Comparison of ENCODE assay signal across 1 cellular context in the genomic region with DNA sequence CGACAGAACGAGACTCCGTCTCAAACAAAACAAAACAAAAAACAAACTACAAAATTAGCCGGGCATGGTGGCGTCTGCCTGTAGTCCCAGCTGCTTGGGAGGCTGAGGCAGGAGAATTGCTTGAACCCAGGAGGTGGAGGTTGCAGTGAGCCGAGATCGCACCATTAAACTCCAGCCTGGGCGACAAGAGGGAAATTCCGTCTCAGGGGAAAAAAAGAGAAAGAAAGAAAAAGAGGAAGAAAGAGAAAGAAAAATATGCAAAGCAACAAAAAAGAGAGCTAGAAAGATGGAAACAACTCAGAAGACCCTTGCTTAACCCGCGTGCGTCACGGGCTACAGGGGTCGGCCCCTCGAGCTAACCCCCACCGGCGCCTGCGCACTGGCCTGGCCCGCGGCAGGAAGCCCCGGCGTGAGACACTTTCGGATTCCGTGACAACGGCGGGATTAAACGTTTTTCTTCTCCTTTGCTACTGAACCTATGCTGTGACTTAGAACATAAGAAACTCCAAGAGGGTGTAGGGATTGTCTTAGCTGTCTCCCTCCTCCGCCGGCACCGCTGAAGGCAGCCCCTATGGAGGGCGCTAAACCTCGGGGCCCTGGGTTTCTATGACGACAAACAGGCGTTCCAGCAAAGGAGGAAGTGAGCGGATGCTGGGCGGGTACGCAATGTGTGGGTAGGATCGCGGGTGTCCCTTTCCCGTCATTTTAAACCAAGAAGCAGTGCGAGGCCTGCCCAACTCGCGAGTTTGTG.
A peak's percentile ranks its signal among the peaks of the same experiment; 100 is the strongest.
TF ChIP-seq lines count a peak whose summit lies in the region.

Gene AXDND1, plus strand, starts transcription at position 630 of the 751 bp plus-strand sequence. CDS start 539 bp downstream, outside the sequence.

TF ChIP-seq in SK-N-SH, 30 proteins besides CTCF, POLR2A, EP300 and RAD21 (continued from another document):
- no peak for TF ChIP-seq TAF1 (IDR thresholded peaks at IDR 0.05; ENCODE audit: borderline replicate concordance, low read depth, low read length)
- TF ChIP-seq, protein P1, sequence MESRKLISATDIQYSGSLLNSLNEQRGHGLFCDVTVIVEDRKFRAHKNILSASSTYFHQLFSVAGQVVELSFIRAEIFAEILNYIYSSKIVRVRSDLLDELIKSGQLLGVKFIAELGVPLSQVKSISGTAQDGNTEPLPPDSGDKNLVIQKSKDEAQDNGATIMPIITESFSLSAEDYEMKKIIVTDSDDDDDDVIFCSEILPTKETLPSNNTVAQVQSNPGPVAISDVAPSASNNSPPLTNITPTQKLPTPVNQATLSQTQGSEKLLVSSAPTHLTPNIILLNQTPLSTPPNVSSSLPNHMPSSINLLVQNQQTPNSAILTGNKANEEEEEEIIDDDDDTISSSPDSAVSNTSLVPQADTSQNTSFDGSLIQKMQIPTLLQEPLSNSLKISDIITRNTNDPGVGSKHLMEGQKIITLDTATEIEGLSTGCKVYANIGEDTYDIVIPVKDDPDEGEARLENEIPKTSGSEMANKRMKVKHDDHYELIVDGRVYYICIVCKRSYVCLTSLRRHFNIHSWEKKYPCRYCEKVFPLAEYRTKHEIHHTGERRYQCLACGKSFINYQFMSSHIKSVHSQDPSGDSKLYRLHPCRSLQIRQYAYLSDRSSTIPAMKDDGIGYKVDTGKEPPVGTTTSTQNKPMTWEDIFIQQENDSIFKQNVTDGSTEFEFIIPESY (IDR thresholded peaks at IDR 0.05; ENCODE audit: borderline replicate concordance, low read depth): no peak
- TF ChIP-seq SMC3 (IDR thresholded peaks at IDR 0.05; ENCODE audit: low read depth, low read length): no peak
- no peak for TF ChIP-seq RCOR1 (IDR thresholded peaks at IDR 0.05; ENCODE audit: low read length)
- peak; percentile 92 for TF ChIP-seq SIN3A (IDR thresholded peaks at IDR 0.05; ENCODE audit: borderline replicate concordance, low read depth, low read length)
- TF ChIP-seq MXI1 (IDR thresholded peaks at IDR 0.05; ENCODE audit: low read depth, low read length): peak; percentile 94
- TF ChIP-seq, protein P2, sequence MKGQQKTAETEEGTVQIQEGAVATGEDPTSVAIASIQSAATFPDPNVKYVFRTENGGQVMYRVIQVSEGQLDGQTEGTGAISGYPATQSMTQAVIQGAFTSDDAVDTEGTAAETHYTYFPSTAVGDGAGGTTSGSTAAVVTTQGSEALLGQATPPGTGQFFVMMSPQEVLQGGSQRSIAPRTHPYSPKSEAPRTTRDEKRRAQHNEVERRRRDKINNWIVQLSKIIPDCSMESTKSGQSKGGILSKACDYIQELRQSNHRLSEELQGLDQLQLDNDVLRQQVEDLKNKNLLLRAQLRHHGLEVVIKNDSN (IDR thresholded peaks at IDR 0.05; ENCODE audit: borderline replicate concordance, low read depth): no peak
- TF ChIP-seq, protein P3, sequence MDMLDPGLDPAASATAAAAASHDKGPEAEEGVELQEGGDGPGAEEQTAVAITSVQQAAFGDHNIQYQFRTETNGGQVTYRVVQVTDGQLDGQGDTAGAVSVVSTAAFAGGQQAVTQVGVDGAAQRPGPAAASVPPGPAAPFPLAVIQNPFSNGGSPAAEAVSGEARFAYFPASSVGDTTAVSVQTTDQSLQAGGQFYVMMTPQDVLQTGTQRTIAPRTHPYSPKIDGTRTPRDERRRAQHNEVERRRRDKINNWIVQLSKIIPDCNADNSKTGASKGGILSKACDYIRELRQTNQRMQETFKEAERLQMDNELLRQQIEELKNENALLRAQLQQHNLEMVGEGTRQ (IDR thresholded peaks at IDR 0.05; ENCODE audit: borderline replicate concordance, low read depth, low read length): no peak
- TF ChIP-seq, protein P4, sequence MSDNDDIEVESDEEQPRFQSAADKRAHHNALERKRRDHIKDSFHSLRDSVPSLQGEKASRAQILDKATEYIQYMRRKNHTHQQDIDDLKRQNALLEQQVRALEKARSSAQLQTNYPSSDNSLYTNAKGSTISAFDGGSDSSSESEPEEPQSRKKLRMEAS (IDR thresholded peaks at IDR 0.05; ENCODE audit: low read depth): peak; percentile 74
- TF ChIP-seq NRF1 (IDR thresholded peaks at IDR 0.05; ENCODE audit: low read depth, low read length): peak; percentile 89
- TF ChIP-seq GABPA (IDR thresholded peaks at IDR 0.05; ENCODE audit: low read depth): peak; percentile 36; the same call in 1 of the 2 replicates
- TF ChIP-seq MEF2A (IDR thresholded peaks at IDR 0.05; ENCODE audit: borderline replicate concordance, low read depth): no peak
- TF ChIP-seq PBX3 (IDR thresholded peaks at IDR 0.05): no peak
TF ChIP-seq in SK-N-SH: peak in this region for 8.
